ENCODE assay signal across 12 cellular contexts in genomic region chrX:109782994-109783711, GRCh38. TPM values are rescaled to one million over a fixed set of nuclear protein-coding genes. Genes with fewer than 3 reads are reported as not detected.
A peak's percentile ranks its signal among the peaks of the same experiment; 100 is the strongest.
DNase-seq lines count a peak whose midpoint lies in the region; ATAC-seq, FAIRE-seq and TF ChIP-seq lines count a peak whose summit lies in the region.
"Had no signal": no experiment of that assay in that cellular context is flagged by ENCODE, and none has a peak within 500 bp of the region (broad histone marks: within the 10 kb centered on the region; RNA-seq: fewer than 3 reads in every experiment).

No MANE protein-coding gene starts in this region.

- ATAC-seq in GM19467 (IDR thresholded peaks at IDR 0.05; ENCODE audit: unreplicated experiment) (peak; percentile 80), HG03159 (IDR thresholded peaks at IDR 0.05; ENCODE audit: unreplicated experiment) (peak; percentile 74), GM12878 (peak; percentile 92)
- ATAC-seq: foreskin keratinocyte had no signal

- H3K9ac ChIP-seq in GM12878 (ENCODE audit: control insufficient read depth, insufficient read depth, low read length) = no peak overlapping the region

- H3K4me2 ChIP-seq in GM12878 (ENCODE audit: control insufficient read depth, insufficient read depth) = peak overlapping the region; percentile 34

- peak overlapping the region; percentile 24; the same call in 1 of the 2 replicates for H2AFZ ChIP-seq in GM12878 (ENCODE audit: control insufficient read depth, low read depth, low read length)

- TF ChIP-seq EP300 in GM12878 (IDR thresholded peaks at IDR 0.05; ENCODE audit: borderline replicate concordance in 1 of 2, control insufficient read depth in 1 of 2, low read depth in 2 of 2, low read length in 2 of 2) = no peak

- peaks cover 5% of the 10 kb centered on the region; the same call in 1 of the 2 replicates for H3K4me1 ChIP-seq in GM12878 (ENCODE audit: control insufficient read depth, insufficient read depth, low read length)
- no peaks in the 10 kb centered on the region for H3K4me1 ChIP-seq in Caco-2
- H3K4me1 ChIP-seq: tibial nerve had no signal

- no peak overlapping the region for H3K4me3 Mint-ChIP-seq in Caco-2 (ENCODE audit: unreplicated experiment)

- no peaks in the 10 kb centered on the region for H3K27me3 Mint-ChIP-seq in Caco-2 (ENCODE audit: insufficient read depth, unreplicated experiment)

- H3K9me3 Mint-ChIP-seq in Caco-2 (ENCODE audit: unreplicated experiment) = no peaks in the 10 kb centered on the region

- peak; percentile 41 for FAIRE-seq in GM12878 (lab: Jason Lieb, UNC)

- TF ChIP-seq CTCF in GM12865 (IDR thresholded peaks at IDR 0.05; ENCODE audit: insufficient read depth, low read depth, low read length, missing control alignments) (no peak), GM12878 (IDR thresholded peaks at IDR 0.05 in 2 of 3, conservative IDR thresholded peaks at IDR 0.05 in 1 of 3; ENCODE audit: control insufficient read depth in 2 of 3, extremely low read depth in 1 of 3, insufficient read depth in 1 of 3, low read depth in 3 of 3, low read length in 3 of 3) (no peak), Caco-2 (IDR thresholded peaks at IDR 0.05; ENCODE audit: insufficient read depth in 1 of 2, low read depth in 1 of 2, low read length in 1 of 2, severe bottlenecking in 1 of 2, unreplicated experiment in 1 of 2) (no peak)

- intact Hi-C loops in GM12878 (cut with micrococcal nuclease; ENCODE audit: unreplicated experiment) (loop anchor here (2.0 kb wide), 1 partner anchor 50 kb away; the partner anchor contains the start of gene ACSL4), Caco-2 (cut with micrococcal nuclease; ENCODE audit: unreplicated experiment) (no loop called here)

- no peak overlapping the region for H3K27ac Mint-ChIP-seq in Caco-2 (ENCODE audit: unreplicated experiment)

- H3K79me2 ChIP-seq in GM12878 (ENCODE audit: control insufficient read depth, insufficient read depth, low read length) = no peaks in the 10 kb centered on the region

- H3K9me3 ChIP-seq in GM12878 (replicated peaks; ENCODE audit: control insufficient read depth, insufficient read depth, low read length) (no peaks in the 10 kb centered on the region), Caco-2 (no peaks in the 10 kb centered on the region)
- H3K9me3 ChIP-seq: tibial nerve had no signal

- CTCF ChIA-PET in GM12878 (lab: Yijun Ruan, JAX) (interaction anchor here (1.2 to 4.2 kb wide), 9 partner anchors 8 to 108 kb away, joined by 3 to 24 read pairs (median 5); no protein-coding TSS in a partner anchor), Caco-2 (lab: Charles Lee) (no interaction called here)

- H3K4me3 ChIP-seq in GM12865 (ENCODE audit: low read depth, low read length) = peak overlapping the region; percentile 26; the same call in 1 of the 2 replicates
- H3K4me3 ChIP-seq in GM12878 = no peak overlapping the region
- no peak overlapping the region for H3K4me3 ChIP-seq in Caco-2 (ENCODE audit: low read depth, low read length)
- H3K4me3 ChIP-seq: tibial nerve had no signal

- DNase-seq in GM12865 (ENCODE audit: low read depth) = peak; percentile 55
- no peak for DNase-seq in GM12878 (ENCODE audit: low read depth, low spot score)
- DNase-seq in SW480 (ENCODE audit: low spot score) = no peak
- DNase-seq in RKO (ENCODE audit: low spot score) = no peak
- DNase-seq in Caco-2 = no peak
- DNase-seq in GF-D8 (lab: John Stamatoyannopoulos, UW) = no peak
- DNase-seq: activated CD8-positive, alpha-beta memory T cell treated with anti-CD3 and anti-CD28 coated beads, Interleukin-2, amount 50 U/mL, for 4 hours; NCI-H2081 treated with DMSO at 0.1 percent for 48 hours had no signal

- BruUV-seq in GM12878 (replicated peaks; lab: Mats Ljungman, UMichigan) (no TSS peak), Caco-2 (replicated peaks; lab: Mats Ljungman, UMichigan) (no TSS peak)

- TF ChIP-seq RAD21 in GM12878 (IDR thresholded peaks at IDR 0.05; ENCODE audit: insufficient read depth, low read depth, low read length) = no peak

- no peaks in the 10 kb centered on the region for H3K36me3 ChIP-seq in GM12878 (ENCODE audit: control insufficient read depth in 2 of 2, insufficient read depth in 2 of 2, low read length in 1 of 2)
- H3K36me3 ChIP-seq in Caco-2 (ENCODE audit: control insufficient read depth, insufficient read depth, low read length) = no peaks in the 10 kb centered on the region
- H3K36me3 ChIP-seq: tibial nerve had no signal

- H3K27me3 ChIP-seq in GM12878 (replicated peaks in 1 of 2; ENCODE audit: control insufficient read depth in 2 of 2, insufficient read depth in 2 of 2, low read length in 1 of 2) (no peaks in the 10 kb centered on the region), Caco-2 (replicated peaks; ENCODE audit: control insufficient read depth, insufficient read depth, low read length) (no peaks in the 10 kb centered on the region)
- H3K27me3 ChIP-seq: foreskin keratinocyte had no signal

- 26% methylated on average over 6 of the region's 6 CpGs for WGBS in GM12878 (ENCODE audit: insufficient coverage, insufficient replicate concordance, low lambda C conversion rate, missing lambda C conversion rate)

- POLR2A ChIA-PET in GM12878 (lab: Charles Lee) = interaction anchor here (1.5 to 3.6 kb wide), 9 partner anchors 9 to 65 kb away, joined by 4 to 11 read pairs (median 7); no protein-coding TSS in a partner anchor
- POLR2A ChIA-PET in Caco-2 (lab: Charles Lee) = no interaction called here

- H3K36me3 Mint-ChIP-seq in Caco-2 (ENCODE audit: insufficient read depth, unreplicated experiment) = no peaks in the 10 kb centered on the region

- no peak for TF ChIP-seq POLR2A in GM12878 (IDR thresholded peaks at IDR 0.05; ENCODE audit: low read depth, low read length)

- RAD21 ChIA-PET in GM12878 (lab: Charles Lee; ENCODE audit: unreplicated experiment) = interaction anchor here (1.0 to 3.6 kb wide), 14 partner anchors 8 to 108 kb away, joined by 3 to 33 read pairs (median 12); partner anchors contain the start of gene ACSL4

- H3K4me1 Mint-ChIP-seq in Caco-2 (ENCODE audit: low read depth, unreplicated experiment) = no peaks in the 10 kb centered on the region

- SMC1A ChIA-PET in GM12878 (lab: Charles Lee; ENCODE audit: uncharacterized antibody, unreplicated experiment) = interaction anchor here (0.6 to 4.1 kb wide), 18 partner anchors 8 to 97 kb away, joined by 3 to 38 read pairs (median 5); partner anchors contain the start of gene ACSL4

- in situ Hi-C loops in GM12878 (cut with MboI) = no loop called here

- H3K27ac ChIP-seq in GM12878 (ENCODE audit: control insufficient read depth, insufficient read depth) = peak overlapping the region; percentile 81
- H3K27ac ChIP-seq: foreskin keratinocyte, tibial nerve had no signal

- no peaks in the 10 kb centered on the region for H4K20me1 ChIP-seq in GM12878 (ENCODE audit: control insufficient read depth, insufficient read depth)

TF ChIP-seq in GM12878, 131 proteins besides CTCF, POLR2A, EP300 and RAD21 (continues in another document):
- TF ChIP-seq EGR1 (IDR thresholded peaks at IDR 0.05; ENCODE audit: borderline replicate concordance in 1 of 2, low read depth in 2 of 2, low read length in 2 of 2) (no peak), HDAC6 (IDR thresholded peaks at IDR 0.05; ENCODE audit: unreplicated experiment) (no peak), NR2C2 (IDR thresholded peaks at IDR 0.05; ENCODE audit: borderline replicate concordance, control insufficient read depth, insufficient read length, low read depth) (no peak), MTA2 (IDR thresholded peaks at IDR 0.05; ENCODE audit: low read depth) (0 out of 2 replicates have a peak, but pooled peaks have one; percentile 28), WRNIP1 (IDR thresholded peaks at IDR 0.05; ENCODE audit: borderline replicate concordance, low read depth, low read length) (no peak), NFIC (IDR thresholded peaks at IDR 0.05; ENCODE audit: low read depth, low read length) (peak; percentile 81), TARDBP (IDR thresholded peaks at IDR 0.05; ENCODE audit: borderline replicate concordance) (no peak), RELA (IDR thresholded peaks at IDR 0.05; ENCODE audit: borderline replicate concordance, partially characterized antibody) (no peak)
- TF ChIP-seq, protein P1, sequence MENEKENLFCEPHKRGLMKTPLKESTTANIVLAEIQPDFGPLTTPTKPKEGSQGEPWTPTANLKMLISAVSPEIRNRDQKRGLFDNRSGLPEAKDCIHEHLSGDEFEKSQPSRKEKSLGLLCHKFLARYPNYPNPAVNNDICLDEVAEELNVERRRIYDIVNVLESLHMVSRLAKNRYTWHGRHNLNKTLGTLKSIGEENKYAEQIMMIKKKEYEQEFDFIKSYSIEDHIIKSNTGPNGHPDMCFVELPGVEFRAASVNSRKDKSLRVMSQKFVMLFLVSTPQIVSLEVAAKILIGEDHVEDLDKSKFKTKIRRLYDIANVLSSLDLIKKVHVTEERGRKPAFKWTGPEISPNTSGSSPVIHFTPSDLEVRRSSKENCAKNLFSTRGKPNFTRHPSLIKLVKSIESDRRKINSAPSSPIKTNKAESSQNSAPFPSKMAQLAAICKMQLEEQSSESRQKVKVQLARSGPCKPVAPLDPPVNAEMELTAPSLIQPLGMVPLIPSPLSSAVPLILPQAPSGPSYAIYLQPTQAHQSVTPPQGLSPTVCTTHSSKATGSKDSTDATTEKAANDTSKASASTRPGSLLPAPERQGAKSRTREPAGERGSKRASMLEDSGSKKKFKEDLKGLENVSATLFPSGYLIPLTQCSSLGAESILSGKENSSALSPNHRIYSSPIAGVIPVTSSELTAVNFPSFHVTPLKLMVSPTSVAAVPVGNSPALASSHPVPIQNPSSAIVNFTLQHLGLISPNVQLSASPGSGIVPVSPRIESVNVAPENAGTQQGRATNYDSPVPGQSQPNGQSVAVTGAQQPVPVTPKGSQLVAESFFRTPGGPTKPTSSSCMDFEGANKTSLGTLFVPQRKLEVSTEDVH (IDR thresholded peaks at IDR 0.05; ENCODE audit: low read depth, partially characterized antibody) = no peak

RNA-seq across cellular contexts. Expression of gene ACSL4, which starts 50.1 kb away (rescaled TPM):
- total RNA-seq in GM12878 (2013; cell fraction: nucleolus; rRNA removed) = 94.3 and 107 TPM in 2 replicates
- 53.5 and 60.1 TPM in 2 replicates for total RNA-seq in GM12878 (2014; rRNA removed)
- 66.6 and 71.9 TPM in 2 replicates for total RNA-seq in GM12878 (2014; rRNA removed; fragmentation: Illumina TruSeq; extraction: Trizol)
- 59.1 TPM in 2 replicates for total RNA-seq in GM12878 (2021)
- 9.7 TPM for polyA plus RNA-seq in GM12878 (2011; ENCODE audit: low read depth)
- 50.4 and 80.9 TPM in 2 replicates for polyA plus RNA-seq in GM12878 (2011; rRNA removed)
- polyA plus RNA-seq in GM12878 (2011; cell fraction: cytosol; rRNA removed) = 21.7 and 25.6 TPM in 2 replicates
- 25.4 and 39.7 TPM in 2 replicates for polyA plus RNA-seq in GM12878 (2011; cell fraction: nucleus; rRNA removed)
- 16.0 and 24.3 TPM in 2 replicates for polyA plus RNA-seq in GM12878 (2012)
- polyA plus RNA-seq in GM12878 (2014; fragmentation: Illumina TruSeq; extraction: Trizol) = 57.5 and 78.8 TPM in 2 replicates
- 10 to 100 TPM; 20.7 to 23.6 TPM for polyA plus RNA-seq in GM12878 (2014; fragmentation: Nextera tagmentation; extraction: Ambion mirVana)
- polyA plus RNA-seq in GM12878 (2014; rRNA removed) = 36.2 and 38.8 TPM in 2 replicates
- polyA plus RNA-seq in GM12878 (2016; fragmentation: Nextera tagmentation; extraction: Ambion mirVana) = 10 to 100 TPM; 35.7 to 40.4 TPM
- polyA minus RNA-seq in GM12878 (2011; rRNA and poly(A)+ RNA removed) = 86.8 and 92.8 TPM in 2 replicates
- 33.5 and 50.7 TPM in 2 replicates for polyA minus RNA-seq in GM12878 (2011; cell fraction: cytosol; rRNA and poly(A)+ RNA removed)
- polyA minus RNA-seq in GM12878 (2011; cell fraction: nucleus; rRNA and poly(A)+ RNA removed) = 20.4 and 42.1 TPM in 2 replicates
- total RNA-seq in Caco-2 (2022) = 36.3 and 38.3 TPM in 2 replicates
